Comparison of ENCODE assay signal across 21 cellular contexts in genomic region chr14:72182773-72183432, GRCh38.
"Had no signal": no experiment of that assay in that cellular context is flagged by ENCODE, and none has a peak within 500 bp of the region (broad histone marks: within the 10 kb centered on the region; RNA-seq: fewer than 3 reads in every experiment).

No MANE protein-coding gene starts in this region.

- H3K4me3 Mint-ChIP-seq: naive B cell; nephron progenitor cell; stimulated activated effector memory CD8-positive, alpha-beta T cell treated with anti-CD3 and anti-CD28 coated beads, Interleukin-12 subunit alpha, Interleukin-12 subunit beta, amount 100 ng/mL, for 72 hours; type B pancreatic cell had no signal

- DNase-seq: dorsolateral prefrontal cortex; effector CD8-positive, alpha-beta T cell; foreskin melanocyte; heart left ventricle; hippocampal formation; kidney glomerular epithelial cell; mesendoderm; naive B cell; nephron progenitor cell; psoas muscle; retina; right lobe of liver; stimulated activated CD4-positive, alpha-beta T cell treated with anti-CD3 and anti-CD28 coated beads, Interleukin-4, amount 100 ng/mL, for 1 hour; stimulated activated CD8-positive, alpha-beta memory T cell treated with anti-CD3 and anti-CD28 coated beads, Interleukin-4, amount 100 ng/mL, for 48 hours; stimulated activated naive CD8-positive, alpha-beta T cell treated with anti-CD3 and anti-CD28 coated beads, Interleukin-15, Interleukin-2, amounts not matched to agents 100 U/mL and 50 U/mL, for 24 hours; thyroid gland; uterus had no signal

- H3K27ac ChIP-seq: dorsolateral prefrontal cortex, heart left ventricle, psoas muscle, right lobe of liver, suprapubic skin, thyroid gland, uterus had no signal

- H3K4me1 ChIP-seq: psoas muscle, right lobe of liver, suprapubic skin, uterus had no signal

- H3K27me3 ChIP-seq: heart left ventricle, right lobe of liver, suprapubic skin, thyroid gland, uterus had no signal

- H3K36me3 Mint-ChIP-seq: stimulated activated effector memory CD8-positive, alpha-beta T cell treated with anti-CD3 and anti-CD28 coated beads, Interleukin-12 subunit alpha, Interleukin-12 subunit beta, amount 100 ng/mL, for 72 hours; type B pancreatic cell had no signal

- H3K27ac Mint-ChIP-seq: naive B cell; nephron progenitor cell; stimulated activated effector memory CD8-positive, alpha-beta T cell treated with anti-CD3 and anti-CD28 coated beads, Interleukin-12 subunit alpha, Interleukin-12 subunit beta, amount 100 ng/mL, for 72 hours; type B pancreatic cell had no signal

- H3K9me3 ChIP-seq: psoas muscle, right lobe of liver, suprapubic skin, thyroid gland, uterus had no signal

- H3K4me1 Mint-ChIP-seq: naive B cell; stimulated activated effector memory CD8-positive, alpha-beta T cell treated with anti-CD3 and anti-CD28 coated beads, Interleukin-12 subunit alpha, Interleukin-12 subunit beta, amount 100 ng/mL, for 72 hours had no signal

- ATAC-seq: heart left ventricle; psoas muscle; right lobe of liver; stimulated activated effector memory CD8-positive, alpha-beta T cell treated with anti-CD3 and anti-CD28 coated beads, Interleukin-12 subunit alpha, Interleukin-12 subunit beta, amount 100 ng/mL, for 72 hours; stimulated activated naive CD8-positive, alpha-beta T cell treated with anti-CD3 and anti-CD28 coated beads, Interleukin-15, Interleukin-2, amounts not matched to agents 100 U/mL and 50 U/mL, for 24 hours had no signal

- FAIRE-seq: islet of Langerhans had no signal

- H3K4me3 ChIP-seq: dorsolateral prefrontal cortex, heart left ventricle, psoas muscle, right lobe of liver, suprapubic skin, thyroid gland, uterus had no signal

- H3K36me3 ChIP-seq: heart left ventricle, right lobe of liver, suprapubic skin, thyroid gland, uterus had no signal

- H3K27me3 Mint-ChIP-seq: type B pancreatic cell had no signal
